In genomic region chr2:227394403-227394802, GRCh38 we compare ENCODE assay signal across 25 cellular contexts. TPM values are rescaled to one million over a fixed set of nuclear protein-coding genes. Genes with fewer than 3 reads are reported as not detected.
DNase-seq lines count a peak whose midpoint lies in the region; ATAC-seq, FAIRE-seq and TF ChIP-seq lines count a peak whose summit lies in the region.
"Had no signal": no experiment of that assay in that cellular context is flagged by ENCODE, and none has a peak within 500 bp of the region (broad histone marks: within the 10 kb centered on the region; RNA-seq: fewer than 3 reads in every experiment).

No MANE protein-coding gene starts in this region.

- SMC1A ChIA-PET in GM12878 (lab: Charles Lee; ENCODE audit: uncharacterized antibody, unreplicated experiment), result no interaction called here

- RAD21 ChIA-PET in GM12878 (lab: Charles Lee; ENCODE audit: unreplicated experiment), result no interaction called here

- no peak for DNase-seq in GM23248
- no peak for DNase-seq in GM12878 (ENCODE audit: low read depth, low spot score)
- no peak for DNase-seq in naive B cell
- no peak for DNase-seq in NCI-H226
- DNase-seq in frontal cortex (ENCODE audit: low spot score in 2 of 2), result no peak
- DNase-seq in suprapubic skin (ENCODE audit: low spot score in 2 of 2), result no peak
- DNase-seq in Ammon's horn (ENCODE audit: low spot score), result no peak
- DNase-seq: ACHN; C1 segment of cervical spinal cord; CD8-positive, alpha-beta T cell; DND-41; H9; NCI-H1105; NCI-H146; NCI-H2029; NCI-H2227 treated with DMSO at 0.1 percent for 48 hours; NCI-H510A treated with DMSO at 0.1 percent for 48 hours; NCI-H774; OCI-M1 had no signal

- WGBS in GM23248 (ENCODE audit: low coverage in 1 of 2, low lambda C conversion rate in 2 of 2, missing lambda C conversion rate in 2 of 2), 2 experiments, result 98 to 100% methylated on average over 2 of the region's 2 CpGs
- WGBS in GM12878 (ENCODE audit: insufficient coverage, insufficient replicate concordance, low lambda C conversion rate, missing lambda C conversion rate), result 24% methylated on average over 2 of the region's 2 CpGs
- WGBS in suprapubic skin, result 95% methylated on average over 2 of the region's 2 CpGs

- in situ Hi-C loops in GM23248 (cut with MboI) (no loop called here), GM12878 (cut with MboI) (no loop called here)

- H3K9me3 Mint-ChIP-seq in naive B cell, result no peaks in the 10 kb centered on the region
- H3K9me3 Mint-ChIP-seq: CD8-positive, alpha-beta T cell; H9 had no signal

- FAIRE-seq in GM12878 (lab: Jason Lieb, UNC) (peak; percentile 44), frontal cortex (lab: Jason Lieb, UNC) (no peak)
- FAIRE-seq: GM12892, GM18507, K562, RCC 7860 had no signal

- peak overlapping the region in 3 of 6 donors; percentile 67 to 95 (median 76) for H3K27ac Mint-ChIP-seq in naive B cell
- H3K27ac Mint-ChIP-seq: CD8-positive, alpha-beta T cell had no signal

- peak overlapping the region in 2 of 8 donors; percentile 5 to 49 for H3K4me3 Mint-ChIP-seq in naive B cell
- H3K4me3 Mint-ChIP-seq: CD8-positive, alpha-beta T cell; H9 had no signal

- TF ChIP-seq EP300 in GM12878 (IDR thresholded peaks at IDR 0.05; ENCODE audit: borderline replicate concordance in 1 of 2, control insufficient read depth in 1 of 2, low read depth in 2 of 2, low read length in 2 of 2) (no peak), suprapubic skin (IDR thresholded peaks at IDR 0.05) (no peak)

- no peaks in the 10 kb centered on the region for H3K9me2 ChIP-seq in GM23248 (ENCODE audit: insufficient read depth)

- no peaks in the 10 kb centered on the region for H3K9me3 ChIP-seq in GM23248 (ENCODE audit: low read depth)
- no peaks in the 10 kb centered on the region for H3K9me3 ChIP-seq in GM12878 (replicated peaks; ENCODE audit: control insufficient read depth, insufficient read depth, low read length)
- H3K9me3 ChIP-seq in suprapubic skin, result no peaks in the 10 kb centered on the region

- CTCF ChIA-PET in GM12878 (lab: Yijun Ruan, JAX), result interaction anchor here (0.7 to 4.6 kb wide), 4 partner anchors 12 to 372 kb away, joined by 3 to 27 read pairs (median 10); no protein-coding TSS in a partner anchor

- no peak for TF ChIP-seq RAD21 in GM12878 (IDR thresholded peaks at IDR 0.05; ENCODE audit: insufficient read depth, low read depth, low read length)

- H4K20me1 ChIP-seq in GM23248 (ENCODE audit: insufficient read depth) (no peaks in the 10 kb centered on the region), GM12878 (ENCODE audit: control insufficient read depth, insufficient read depth) (no peaks in the 10 kb centered on the region)

- H3K4me1 Mint-ChIP-seq in naive B cell, result peaks cover 22 to 38% (median 35%) of the 10 kb centered on the region in 3 donors

- BruUV-seq in GM12878 (replicated peaks; lab: Mats Ljungman, UMichigan), result no TSS peak

- H3K27me3 Mint-ChIP-seq in naive B cell, result no peaks in the 10 kb centered on the region

- no peak for TF ChIP-seq CTCF in GM12878 (IDR thresholded peaks at IDR 0.05 in 2 of 3, conservative IDR thresholded peaks at IDR 0.05 in 1 of 3; ENCODE audit: control insufficient read depth in 2 of 3, extremely low read depth in 1 of 3, insufficient read depth in 1 of 3, low read depth in 3 of 3, low read length in 3 of 3)
- TF ChIP-seq CTCF in suprapubic skin (IDR thresholded peaks at IDR 0.05), result no peak

- no peaks in the 10 kb centered on the region for H3K27me3 ChIP-seq in GM23248 (replicated peaks; ENCODE audit: insufficient read depth)
- H3K27me3 ChIP-seq in GM12878 (replicated peaks in 1 of 2; ENCODE audit: control insufficient read depth in 2 of 2, insufficient read depth in 2 of 2, low read length in 1 of 2), result no peaks in the 10 kb centered on the region
- H3K27me3 ChIP-seq in suprapubic skin, result no peaks in the 10 kb centered on the region

- H2AFZ ChIP-seq in GM23248 (no peak overlapping the region), GM12878 (ENCODE audit: control insufficient read depth, low read depth, low read length) (no peak overlapping the region)

- H3K36me3 Mint-ChIP-seq in naive B cell, result no peaks in the 10 kb centered on the region
- H3K36me3 Mint-ChIP-seq: CD8-positive, alpha-beta T cell had no signal

- no peak for TF ChIP-seq POLR2A in GM12878 (IDR thresholded peaks at IDR 0.05; ENCODE audit: low read depth, low read length)
- TF ChIP-seq POLR2A in suprapubic skin (IDR thresholded peaks at IDR 0.05), result no peak

- intact Hi-C loops in GM12878 (cut with micrococcal nuclease; ENCODE audit: unreplicated experiment), result no loop called here

- no peak overlapping the region for H3K4me3 ChIP-seq in GM23248
- no peak overlapping the region for H3K4me3 ChIP-seq in GM12878
- no peak overlapping the region for H3K4me3 ChIP-seq in suprapubic skin
- H3K4me3 ChIP-seq: K562 had no signal

- POLR2A ChIA-PET in GM12878 (lab: Charles Lee), result interaction anchor here (0.6 kb wide), 1 partner anchor 9 kb away, joined by 3 read pairs; no protein-coding TSS in a partner anchor

- peaks cover 18% of the 10 kb centered on the region for H3F3A ChIP-seq in GM23248 (ENCODE audit: insufficient read depth)

- H3K79me2 ChIP-seq in GM23248 (ENCODE audit: insufficient read depth), result no peaks in the 10 kb centered on the region
- H3K79me2 ChIP-seq in GM12878 (ENCODE audit: control insufficient read depth, insufficient read depth, low read length), result no peaks in the 10 kb centered on the region

- H3K4me2 ChIP-seq in GM23248 (ENCODE audit: unreplicated experiment) (no peak overlapping the region), GM12878 (ENCODE audit: control insufficient read depth, insufficient read depth) (no peak overlapping the region)

- no peaks in the 10 kb centered on the region for H3K36me3 ChIP-seq in GM23248 (ENCODE audit: low read depth)
- H3K36me3 ChIP-seq in GM12878 (ENCODE audit: control insufficient read depth in 2 of 2, insufficient read depth in 2 of 2, low read length in 1 of 2), result no peaks in the 10 kb centered on the region
- no peaks in the 10 kb centered on the region for H3K36me3 ChIP-seq in suprapubic skin

- H3K27ac ChIP-seq in GM23248, result 0 out of 2 replicates have a peak overlapping the region, but pooled peaks have one; percentile 13
- no peak overlapping the region for H3K27ac ChIP-seq in GM12878 (ENCODE audit: control insufficient read depth, insufficient read depth)
- H3K27ac ChIP-seq in suprapubic skin, result no peak overlapping the region

- peaks cover 27% of the 10 kb centered on the region for H3K4me1 ChIP-seq in GM23248 (ENCODE audit: insufficient read depth)
- no peaks in the 10 kb centered on the region for H3K4me1 ChIP-seq in GM12878 (ENCODE audit: control insufficient read depth, insufficient read depth, low read length)
- no peaks in the 10 kb centered on the region for H3K4me1 ChIP-seq in suprapubic skin

- peak overlapping the region; percentile 49; the same call in 1 of the 2 replicates for H3K9ac ChIP-seq in GM23248
- H3K9ac ChIP-seq in GM12878 (ENCODE audit: control insufficient read depth, insufficient read depth, low read length), result no peak overlapping the region

- ATAC-seq in GM18867 (IDR thresholded peaks at IDR 0.05; ENCODE audit: unreplicated experiment), result peak; percentile 79
- ATAC-seq in GM12878, result peak; percentile 53
- peak; percentile 42 to 58 for ATAC-seq in naive B cell (ENCODE audit: low read depth in 2 of 2)
- ATAC-seq: CD8-positive, alpha-beta T cell; K562; Right ventricle myocardium inferior had no signal

RNA-seq across cellular contexts. Expression of gene SCYGR1, which starts 6.7 kb away (rescaled TPM):
- not detected in 2 replicates for total RNA-seq in GM23248 (2014; rRNA removed; shearing (Covaris generic))
- polyA plus RNA-seq in GM23248 (2016; fragmentation: Nextera tagmentation; extraction: Ambion mirVana) (not detected in 2 replicates), GM12878 (2011; rRNA removed) (not detected in 2 replicates), GM12878 (2014; fragmentation: Illumina TruSeq; extraction: Trizol) (not detected in 2 replicates), GM12878 (2014; fragmentation: Nextera tagmentation; extraction: Ambion mirVana) (not detected), GM12878 (2014; rRNA removed) (not detected in 2 replicates), GM12878 (2016; fragmentation: Nextera tagmentation; extraction: Ambion mirVana) (not detected), naive B cell (ENCODE audit: low read depth in 6 of 6) (not detected)
- total RNA-seq in GM12878 (2013; cell fraction: nucleolus; rRNA removed), result not detected in 2 replicates
- total RNA-seq in GM12878 (2014; rRNA removed) (not detected in 2 replicates), GM12878 (2014; rRNA removed; fragmentation: Illumina TruSeq; extraction: Trizol) (not detected in 2 replicates), GM12878 (2021) (not detected in 2 replicates), frontal cortex (not detected), suprapubic skin (not detected)
- not detected for polyA plus RNA-seq in GM12878 (2011; ENCODE audit: low read depth)
- not detected in 2 replicates for polyA plus RNA-seq in GM12878 (2011; cell fraction: cytosol; rRNA removed)
- polyA plus RNA-seq in GM12878 (2011; cell fraction: nucleus; rRNA removed), result not detected in 2 replicates
- not detected in 2 replicates for polyA plus RNA-seq in GM12878 (2012)
- polyA minus RNA-seq in GM12878 (2011; rRNA and poly(A)+ RNA removed), result not detected in 2 replicates
- polyA minus RNA-seq in GM12878 (2011; cell fraction: cytosol; rRNA and poly(A)+ RNA removed), result not detected in 2 replicates
- not detected in 2 replicates for polyA minus RNA-seq in GM12878 (2011; cell fraction: nucleus; rRNA and poly(A)+ RNA removed)
- total RNA-seq: CD8-positive, alpha-beta T cell; H9; K562; Right ventricle myocardium inferior had no signal
- polyA plus RNA-seq: K562 had no signal

RNA-seq across cellular contexts. Expression of gene TM4SF20, which starts 15.3 kb away (rescaled TPM):
- 14.2 and 18.7 TPM in 2 replicates for total RNA-seq in GM23248 (2014; rRNA removed; shearing (Covaris generic))
- polyA plus RNA-seq in GM23248 (2016; fragmentation: Nextera tagmentation; extraction: Ambion mirVana) (16.8 and 18.7 TPM in 2 replicates), GM12878 (2011; rRNA removed) (0.03 TPM in 1 of 2 replicates, not detected in the other), GM12878 (2014; fragmentation: Illumina TruSeq; extraction: Trizol) (not detected in 2 replicates), GM12878 (2014; fragmentation: Nextera tagmentation; extraction: Ambion mirVana) (under 1 TPM in 1 of 2 experiments, not detected in 1; 0.04 TPM), GM12878 (2014; rRNA removed) (not detected in 2 replicates), GM12878 (2016; fragmentation: Nextera tagmentation; extraction: Ambion mirVana) (under 1 TPM in 1 of 2 experiments, not detected in 1; 0.07 TPM), naive B cell (ENCODE audit: low read depth in 6 of 6) (under 1 TPM in 1 of 6 donors, not detected in 5; 0.10 TPM)
- total RNA-seq in GM12878 (2013; cell fraction: nucleolus; rRNA removed), result not detected in 2 replicates
- total RNA-seq in GM12878 (2014; rRNA removed) (not detected in 2 replicates), GM12878 (2014; rRNA removed; fragmentation: Illumina TruSeq; extraction: Trizol) (not detected in 2 replicates), GM12878 (2021) (not detected in 2 replicates), frontal cortex (not detected), suprapubic skin (under 1 TPM in 1 of 4 donors, not detected in 3; 0.42 TPM)
- not detected for polyA plus RNA-seq in GM12878 (2011; ENCODE audit: low read depth)
- polyA plus RNA-seq in GM12878 (2011; cell fraction: cytosol; rRNA removed), result not detected in 2 replicates
- not detected in 2 replicates for polyA plus RNA-seq in GM12878 (2011; cell fraction: nucleus; rRNA removed)
- not detected in 2 replicates for polyA plus RNA-seq in GM12878 (2012)
- not detected in 2 replicates for polyA minus RNA-seq in GM12878 (2011; rRNA and poly(A)+ RNA removed)
- not detected in 2 replicates for polyA minus RNA-seq in GM12878 (2011; cell fraction: cytosol; rRNA and poly(A)+ RNA removed)
- polyA minus RNA-seq in GM12878 (2011; cell fraction: nucleus; rRNA and poly(A)+ RNA removed), result not detected in 2 replicates
- total RNA-seq: CD8-positive, alpha-beta T cell; H9; K562; Right ventricle myocardium inferior had no signal
- polyA plus RNA-seq: K562 had no signal

Comparison
In these comparisons a context has a peak if more than half of its experiments do, and no peak if none do; other contexts are left out.
1. RNA of gene TM4SF20, which starts 15.3 kb away (total RNA-seq): 14.2 to 18.7 TPM in GM23248; 0.42 TPM in suprapubic skin, not detected in GM12878 and not detected in frontal cortex (single experiment); every median in the first group is over 10 times any median in the second.
2. Peak in every context shown above with its lines, with median percentiles within 50 percentile points of each other: ATAC-seq.